ENCODE assay signal across 11 cellular contexts in the genomic region with DNA sequence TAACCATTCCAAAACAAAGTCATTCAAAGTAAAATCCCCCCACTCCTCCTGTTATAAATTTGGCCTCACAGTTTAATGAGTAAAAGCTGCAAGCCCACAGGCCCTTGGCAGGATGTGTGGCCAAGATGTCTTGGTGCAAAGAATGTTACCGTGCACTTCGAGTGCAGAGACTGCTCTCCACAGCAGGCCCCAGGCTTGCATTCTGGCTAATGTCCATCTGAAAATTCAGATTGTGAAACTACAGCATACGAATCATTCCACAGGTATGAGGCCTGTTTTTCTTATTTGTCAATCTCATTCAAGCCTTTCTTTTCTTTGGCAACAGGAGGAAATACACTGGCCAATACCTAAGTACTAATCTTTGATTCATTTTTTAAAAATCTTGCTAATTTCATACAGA. TPM values are rescaled to one million over a fixed set of nuclear protein-coding genes. Genes with fewer than 3 reads are reported as not detected.
DNase-seq lines count a peak whose midpoint lies in the region; ATAC-seq and TF ChIP-seq lines count a peak whose summit lies in the region.
"Had no signal": no experiment of that assay in that cellular context is flagged by ENCODE, and none has a peak within 500 bp of the region (broad histone marks: within the 10 kb centered on the region; RNA-seq: fewer than 3 reads in every experiment).

No MANE protein-coding gene starts in this region.

- DNase-seq in AG08396 (ENCODE audit: low spot score) (peak; percentile 80), RWPE2 (ENCODE audit: low spot score) (no peak), fibroblast of mammary gland (ENCODE audit: low read depth) (peak; percentile 98), osteoblast (ENCODE audit: insufficient read length, low spot score, missing footprints) (peak; percentile 93), NCI-H2196 treated with DMSO at 0.1 percent for 48 hours (lab: John Stamatoyannopoulos, UW; ENCODE audit: unreplicated experiment) (no peak), NCI-H146 (lab: John Stamatoyannopoulos, UW) (no peak), NCI-H1417 treated with DMSO at 0.1 percent for 48 hours (lab: John Stamatoyannopoulos, UW) (no peak)
- DNase-seq: CD4-positive, alpha-beta memory T cell; NCI-H2029 treated with DMSO at 0.1 percent for 48 hours; stimulated activated naive CD4-positive, alpha-beta T cell had no signal

- peaks cover 76% of the 10 kb centered on the region for H3K79me2 ChIP-seq in osteoblast (ENCODE audit: insufficient read depth, low read length)

- ATAC-seq in RWPE2 (ENCODE audit: low read depth) (peak; percentile 84), HG02571 (IDR thresholded peaks at IDR 0.05; ENCODE audit: unreplicated experiment) (no peak)

- no peaks in the 10 kb centered on the region for H4K20me1 ChIP-seq in osteoblast (ENCODE audit: insufficient read depth, low read length)

- TF ChIP-seq CTCF in RWPE2 (IDR thresholded peaks at IDR 0.05; ENCODE audit: poor library complexity, severe bottlenecking) (no peak), fibroblast of mammary gland (conservative IDR thresholded peaks at IDR 0.05; ENCODE audit: control insufficient read depth, insufficient read depth, low read depth, low read length) (no peak), osteoblast (IDR thresholded peaks at IDR 0.05; ENCODE audit: extremely low read depth, low read depth, low read length) (no peak)

- H3K4me1 ChIP-seq in RWPE2 (ENCODE audit: insufficient read depth, poor library complexity, severe bottlenecking) (peaks cover 67% of the 10 kb centered on the region), osteoblast (ENCODE audit: insufficient read depth, low read length) (peaks cover 55% of the 10 kb centered on the region)

- no peak overlapping the region for H2AFZ ChIP-seq in osteoblast (ENCODE audit: low read length)

- H3K36me3 ChIP-seq in RWPE2 (ENCODE audit: low read depth) (peaks cover 24% of the 10 kb centered on the region), osteoblast (ENCODE audit: insufficient read depth, low read length) (peaks cover 20% of the 10 kb centered on the region)

- peak overlapping the region; percentile 97 for H3K27ac ChIP-seq in RWPE2 (ENCODE audit: poor library complexity, severe bottlenecking)
- H3K27ac ChIP-seq in osteoblast (ENCODE audit: low read depth, low read length): peak overlapping the region; percentile 97

- H3K4me3 ChIP-seq in RWPE2 (ENCODE audit: severe bottlenecking): no peak overlapping the region
- no peak overlapping the region for H3K4me3 ChIP-seq in fibroblast of mammary gland (ENCODE audit: control insufficient read depth, low read depth, low read length)
- H3K4me3 ChIP-seq in osteoblast (ENCODE audit: insufficient read depth, low read length): peak overlapping the region; percentile 17

- H3K4me2 ChIP-seq in osteoblast (ENCODE audit: insufficient read depth, low read length): peak overlapping the region; percentile 66

- H3K27me3 ChIP-seq in RWPE2 (ENCODE audit: insufficient read depth, poor library complexity, severe bottlenecking) (no peaks in the 10 kb centered on the region), osteoblast (ENCODE audit: insufficient read depth, low read length) (no peaks in the 10 kb centered on the region)

- H3K9me3 ChIP-seq in RWPE2 (ENCODE audit: severe bottlenecking) (no peaks in the 10 kb centered on the region), osteoblast (ENCODE audit: low read depth, low read length) (no peaks in the 10 kb centered on the region)

RNA-seq across cellular contexts. Expression of gene RPS6KA2, which starts 7.1 kb away (rescaled TPM):
- total RNA-seq in osteoblast: 112 and 113 TPM in 2 replicates

RNA-seq across cellular contexts. Expression of gene RAMACL, which starts 33.4 kb away (rescaled TPM):
- 3.3 and 4.1 TPM in 2 replicates for total RNA-seq in osteoblast

Comparison
In these comparisons a context has a peak if more than half of its experiments do, and no peak if none do; other contexts are left out.
1. DNase-seq: peak in AG08396 (single experiment), fibroblast of mammary gland (single experiment) and osteoblast (single experiment); none in RWPE2 (single experiment), NCI-H2196 treated with DMSO at 0.1 percent for 48 hours (single experiment), NCI-H146 (single experiment) and NCI-H1417 treated with DMSO at 0.1 percent for 48 hours (single experiment).